In the genomic region with DNA sequence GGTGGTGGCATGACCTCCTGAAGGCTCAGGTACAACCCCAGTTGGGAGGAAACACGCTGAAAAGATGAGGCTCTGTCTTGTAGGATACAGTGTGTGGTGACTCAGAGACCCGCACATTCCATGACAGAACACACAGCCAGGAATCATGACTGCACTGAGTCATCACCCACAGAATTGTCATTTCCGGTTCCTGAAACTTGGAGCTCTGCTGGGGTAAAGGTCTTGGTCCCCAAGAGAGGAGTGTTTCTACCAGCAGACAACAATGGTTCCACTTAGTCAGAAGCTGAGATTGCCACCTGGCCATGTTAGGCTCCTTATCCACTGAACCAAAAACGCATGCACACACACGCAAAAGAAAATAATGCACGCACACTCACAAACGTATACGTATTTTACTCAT, we compare ENCODE assay signal across 12 cellular contexts. TPM values are rescaled to one million over a fixed set of nuclear protein-coding genes. Genes with fewer than 3 reads are reported as not detected.
DNase-seq lines count a peak whose midpoint lies in the region; TF ChIP-seq lines count a peak whose summit lies in the region.
"Had no signal": no experiment of that assay in that cellular context is flagged by ENCODE, and none has a peak within 500 bp of the region (broad histone marks: within the 10 kb centered on the region; RNA-seq: fewer than 3 reads in every experiment).

No MANE protein-coding gene starts in this region.

- H3K27ac ChIP-seq in adrenal gland (peak overlapping the region in 2 of 5 donors; percentile 49 to 77), vagina (peak overlapping the region; percentile 55), ovary (no peak overlapping the region)

- TF ChIP-seq POLR2A in adrenal gland (IDR thresholded peaks at IDR 0.05) (no peak), vagina (IDR thresholded peaks at IDR 0.05) (no peak), ovary (IDR thresholded peaks at IDR 0.05) (no peak)

- H3K4me3 ChIP-seq in adrenal gland (no peak overlapping the region), kidney epithelial cell (ENCODE audit: low read depth, low read length) (no peak overlapping the region), vagina (no peak overlapping the region), ovary (no peak overlapping the region)

- H3K36me3 ChIP-seq in adrenal gland (replicated peaks in 1 of 2) (no peaks in the 10 kb centered on the region), kidney epithelial cell (ENCODE audit: control insufficient read depth, insufficient read depth, low read length) (no peaks in the 10 kb centered on the region), vagina (no peaks in the 10 kb centered on the region), ovary (no peaks in the 10 kb centered on the region)

- no peak for TF ChIP-seq EP300 in ovary (IDR thresholded peaks at IDR 0.05)

- 67 to 94% (median 75%) methylated on average over 5 to 8 of the region's 8 CpGs for WGBS in adrenal gland, 4 donors
- 79% methylated on average over 8 of the region's 8 CpGs for WGBS in ovary, 3 donors

- H3K9me3 ChIP-seq in adrenal gland (replicated peaks in 1 of 3): no peaks in the 10 kb centered on the region
- no peaks in the 10 kb centered on the region for H3K9me3 ChIP-seq in vagina
- no peaks in the 10 kb centered on the region for H3K9me3 ChIP-seq in ovary

- no peak for TF ChIP-seq CTCF in adrenal gland (IDR thresholded peaks at IDR 0.05)
- TF ChIP-seq CTCF in kidney epithelial cell (IDR thresholded peaks at IDR 0.05; ENCODE audit: insufficient read depth, low read length, poor library complexity, severe bottlenecking): no peak
- TF ChIP-seq CTCF in vagina (IDR thresholded peaks at IDR 0.05): no peak
- TF ChIP-seq CTCF in ovary (IDR thresholded peaks at IDR 0.05): no peak

- peaks cover 0 to 23% of the 10 kb centered on the region in 2 donors for H3K4me1 ChIP-seq in adrenal gland (replicated peaks in 1 of 2)
- peaks cover 77% of the 10 kb centered on the region for H3K4me1 ChIP-seq in vagina
- H3K4me1 ChIP-seq in ovary (ENCODE audit: insufficient read depth): peaks cover 27% of the 10 kb centered on the region

- H3K27me3 ChIP-seq in adrenal gland (no peaks in the 10 kb centered on the region), kidney epithelial cell (ENCODE audit: control insufficient read depth, insufficient read depth, low read length) (no peaks in the 10 kb centered on the region), vagina (no peaks in the 10 kb centered on the region), ovary (no peaks in the 10 kb centered on the region)

- intact Hi-C loops in adrenal gland (cut with DNase I): no loop called here
- intact Hi-C loops in vagina (cut with DNase I): no loop called here
- intact Hi-C loops in ovary (cut with DNase I): no loop called here

- peak; percentile 27 for DNase-seq in stimulated activated CD4-positive, alpha-beta T cell treated with anti-CD3 and anti-CD28 coated beads, Interleukin-15, amount 100 ng/mL, for 24 hours
- no peak for DNase-seq in stimulated activated CD4-positive, alpha-beta T cell treated with anti-CD3 and anti-CD28 coated beads, Interleukin-4, amount 100 ng/mL, for 1 hour
- DNase-seq in adrenal gland: peak in 5 of 7 donors; percentile 37 to 79 (median 69)
- DNase-seq in kidney epithelial cell (ENCODE audit: low read depth): peak; percentile 87
- no peak for DNase-seq in vagina (ENCODE audit: extremely low spot score in 2 of 2)
- no peak for DNase-seq in ovary
- DNase-seq in NCI-H2107 treated with DMSO at 0.1 percent for 48 hours (lab: John Stamatoyannopoulos, UW; ENCODE audit: unreplicated experiment): no peak
- DNase-seq in central memory CD4-positive, alpha-beta T cell: no peak
- DNase-seq: DMS79 treated with DMSO at 0.1 percent for 48 hours, GOT3, NCI-H187 treated with DMSO at 0.1 percent for 48 hours had no signal

RNA-seq across cellular contexts. Expression of gene CYB5R3, which starts 31.5 kb away (rescaled TPM):
- total RNA-seq in adrenal gland (100 to 1,000 TPM; 187 to 578 (median 365) TPM), kidney epithelial cell (85.0 and 116 TPM in 2 replicates), vagina (174 TPM), ovary (100 to 1,000 TPM in 5 of 7 donors, 10 to 100 TPM in 2; 56.9 to 279 (median 228) TPM)
- polyA plus RNA-seq in adrenal gland (100 to 1,000 TPM; 101 to 313 (median 201) TPM), ovary (100 to 1,000 TPM; 224 to 231 TPM)

RNA-seq across cellular contexts. Expression of gene A4GALT, which starts 40.0 kb away (rescaled TPM):
- 10 to 100 TPM in 7 of 8 donors, 1 to 10 TPM in 1; 2.7 to 29.8 (median 18.2) TPM for total RNA-seq in adrenal gland
- polyA plus RNA-seq in adrenal gland: 10 to 100 TPM in 2 of 3 donors, 1 to 10 TPM in 1; 4.2 to 21.5 (median 17.8) TPM
- 12.7 and 13.6 TPM in 2 replicates for total RNA-seq in kidney epithelial cell
- total RNA-seq in vagina: 35.6 TPM
- 10 to 100 TPM in 4 of 7 donors, 1 to 10 TPM in 3; 3.3 to 19.6 (median 11.7) TPM for total RNA-seq in ovary
- polyA plus RNA-seq in ovary: 10 to 100 TPM in 1 of 2 donors, 1 to 10 TPM in 1; 2.0 to 12.1 TPM
- total RNA-seq: activated CD8-positive, alpha-beta memory T cell treated with anti-CD3 and anti-CD28 coated beads for 36 hours had no signal

RNA-seq across cellular contexts. Expression of gene ATP5MGL, which starts 40.2 kb away (rescaled TPM):
- total RNA-seq in adrenal gland (under 1 TPM in 4 of 8 donors, not detected in 4; 0.31 to 0.86 (median 0.57) TPM), kidney epithelial cell (not detected in 2 replicates), vagina (not detected), ovary (under 1 TPM in 5 of 7 donors, not detected in 2; 0.30 to 0.91 (median 0.54) TPM)
- polyA plus RNA-seq in adrenal gland (not detected), ovary (not detected)

Comparison
In these comparisons a context has a peak if more than half of its experiments do, and no peak if none do; other contexts are left out.
1. DNase-seq: peak in stimulated activated CD4-positive, alpha-beta T cell treated with anti-CD3 and anti-CD28 coated beads, Interleukin-15, amount 100 ng/mL, for 24 hours (single experiment), adrenal gland (5 of 7) and kidney epithelial cell (single experiment); none in stimulated activated CD4-positive, alpha-beta T cell treated with anti-CD3 and anti-CD28 coated beads, Interleukin-4, amount 100 ng/mL, for 1 hour (single experiment), vagina (0 of 2), ovary (0 of 5), NCI-H2107 treated with DMSO at 0.1 percent for 48 hours (single experiment) and central memory CD4-positive, alpha-beta T cell (single experiment).